Comparison of ENCODE assay signal across 1 cellular context in the genomic region with DNA sequence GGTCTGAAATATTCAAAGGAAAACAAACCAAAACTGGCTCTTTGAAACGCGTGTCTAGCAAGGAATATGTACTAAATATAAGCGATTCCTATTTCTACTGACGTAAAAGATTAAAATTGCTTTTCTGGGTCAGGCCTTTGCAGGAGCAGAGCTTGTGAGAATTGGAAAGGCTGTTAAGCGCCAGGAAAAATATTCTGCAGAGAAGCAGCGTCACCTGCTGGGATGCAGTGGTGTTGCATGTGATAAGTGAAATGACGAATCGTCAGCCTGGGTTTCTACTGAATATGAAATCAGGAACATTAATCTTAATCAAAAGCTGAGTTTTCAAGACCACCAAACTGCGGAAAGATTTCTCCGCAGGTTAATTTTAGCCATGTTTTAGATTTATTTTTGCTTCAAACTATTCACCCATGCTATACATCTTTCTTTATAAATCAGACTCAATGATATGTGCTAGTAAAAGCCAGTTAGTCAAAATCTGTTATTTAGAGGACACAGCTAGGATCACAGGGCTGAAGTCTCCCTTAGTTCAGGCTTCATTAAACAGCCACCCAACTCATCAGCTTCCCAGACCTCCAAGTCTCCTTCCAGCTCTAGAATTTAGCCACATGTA.
TF ChIP-seq lines count a peak whose summit lies in the region.

No MANE protein-coding gene starts in this region.

TF ChIP-seq in K562, 482 proteins besides CTCF, POLR2A, EP300 and RAD21 (continued from another document and continues in another):
- no peak for TF ChIP-seq CHD7 (IDR thresholded peaks at IDR 0.05; ENCODE audit: low read depth, low read length)
- no peak for TF ChIP-seq GATA2 (CRISPR knock-in tag; IDR thresholded peaks at IDR 0.05)
- no peak for TF ChIP-seq DNMT1 (IDR thresholded peaks at IDR 0.05)
- no peak for TF ChIP-seq KAT2B (IDR thresholded peaks at IDR 0.05; ENCODE audit: low read depth, low read length)
- no peak for TF ChIP-seq NCOA2 (IDR thresholded peaks at IDR 0.05; ENCODE audit: partially characterized antibody in 2 of 2)
- TF ChIP-seq ZBTB43 (CRISPR knock-in tag; IDR thresholded peaks at IDR 0.05) = no peak
- no peak for TF ChIP-seq RBM39 (optimal IDR thresholded peaks at IDR 0.05; ENCODE audit: low read depth, low read length)
- no peak for TF ChIP-seq KAT8 (IDR thresholded peaks at IDR 0.05; ENCODE audit: low read depth)
- TF ChIP-seq, protein P1, sequence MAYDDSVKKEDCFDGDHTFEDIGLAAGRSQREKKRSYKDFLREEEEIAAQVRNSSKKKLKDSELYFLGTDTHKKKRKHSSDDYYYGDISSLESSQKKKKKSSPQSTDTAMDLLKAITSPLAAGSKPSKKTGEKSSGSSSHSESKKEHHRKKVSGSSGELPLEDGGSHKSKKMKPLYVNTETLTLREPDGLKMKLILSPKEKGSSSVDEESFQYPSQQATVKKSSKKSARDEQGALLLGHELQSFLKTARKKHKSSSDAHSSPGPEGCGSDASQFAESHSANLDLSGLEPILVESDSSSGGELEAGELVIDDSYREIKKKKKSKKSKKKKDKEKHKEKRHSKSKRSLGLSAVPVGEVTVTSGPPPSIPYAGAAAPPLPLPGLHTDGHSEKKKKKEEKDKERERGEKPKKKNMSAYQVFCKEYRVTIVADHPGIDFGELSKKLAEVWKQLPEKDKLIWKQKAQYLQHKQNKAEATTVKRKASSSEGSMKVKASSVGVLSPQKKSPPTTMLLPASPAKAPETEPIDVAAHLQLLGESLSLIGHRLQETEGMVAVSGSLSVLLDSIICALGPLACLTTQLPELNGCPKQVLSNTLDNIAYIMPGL (CRISPR knock-in tag; IDR thresholded peaks at IDR 0.05) = no peak
- no peak for TF ChIP-seq GABPB2 (CRISPR knock-in tag; conservative IDR thresholded peaks at IDR 0.05)
- TF ChIP-seq EWSR1 (IDR thresholded peaks at IDR 0.05; ENCODE audit: borderline replicate concordance, low read depth, partially characterized antibody) = no peak
- TF ChIP-seq NFATC3 (IDR thresholded peaks at IDR 0.05) = no peak
- no peak for TF ChIP-seq HDAC6 (IDR thresholded peaks at IDR 0.05; ENCODE audit: low read depth, low read length)
- no peak for TF ChIP-seq KDM1A (IDR thresholded peaks at IDR 0.05)
- TF ChIP-seq CHCHD3 (CRISPR knock-in tag; IDR thresholded peaks at IDR 0.05) = no peak
- no peak for TF ChIP-seq SNRNP70 (optimal IDR thresholded peaks at IDR 0.05; ENCODE audit: low read depth, low read length)
- TF ChIP-seq, protein P2, sequence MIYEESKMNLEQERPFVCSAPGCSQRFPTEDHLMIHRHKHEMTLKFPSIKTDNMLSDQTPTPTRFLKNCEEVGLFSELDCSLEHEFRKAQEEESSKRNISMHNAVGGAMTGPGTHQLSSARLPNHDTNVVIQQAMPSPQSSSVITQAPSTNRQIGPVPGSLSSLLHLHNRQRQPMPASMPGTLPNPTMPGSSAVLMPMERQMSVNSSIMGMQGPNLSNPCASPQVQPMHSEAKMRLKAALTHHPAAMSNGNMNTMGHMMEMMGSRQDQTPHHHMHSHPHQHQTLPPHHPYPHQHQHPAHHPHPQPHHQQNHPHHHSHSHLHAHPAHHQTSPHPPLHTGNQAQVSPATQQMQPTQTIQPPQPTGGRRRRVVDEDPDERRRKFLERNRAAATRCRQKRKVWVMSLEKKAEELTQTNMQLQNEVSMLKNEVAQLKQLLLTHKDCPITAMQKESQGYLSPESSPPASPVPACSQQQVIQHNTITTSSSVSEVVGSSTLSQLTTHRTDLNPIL (CRISPR knock-in tag; IDR thresholded peaks at IDR 0.05) = no peak
- peak; percentile 45; the same call in 1 of the 2 replicates for TF ChIP-seq DEAF1 (CRISPR knock-in tag; IDR thresholded peaks at IDR 0.05)
- no peak for TF ChIP-seq U2AF1 (optimal IDR thresholded peaks at IDR 0.05; ENCODE audit: low read depth, low read length)
- TF ChIP-seq ZNF239 (CRISPR knock-in tag; IDR thresholded peaks at IDR 0.05) = no peak
- TF ChIP-seq, protein P3, sequence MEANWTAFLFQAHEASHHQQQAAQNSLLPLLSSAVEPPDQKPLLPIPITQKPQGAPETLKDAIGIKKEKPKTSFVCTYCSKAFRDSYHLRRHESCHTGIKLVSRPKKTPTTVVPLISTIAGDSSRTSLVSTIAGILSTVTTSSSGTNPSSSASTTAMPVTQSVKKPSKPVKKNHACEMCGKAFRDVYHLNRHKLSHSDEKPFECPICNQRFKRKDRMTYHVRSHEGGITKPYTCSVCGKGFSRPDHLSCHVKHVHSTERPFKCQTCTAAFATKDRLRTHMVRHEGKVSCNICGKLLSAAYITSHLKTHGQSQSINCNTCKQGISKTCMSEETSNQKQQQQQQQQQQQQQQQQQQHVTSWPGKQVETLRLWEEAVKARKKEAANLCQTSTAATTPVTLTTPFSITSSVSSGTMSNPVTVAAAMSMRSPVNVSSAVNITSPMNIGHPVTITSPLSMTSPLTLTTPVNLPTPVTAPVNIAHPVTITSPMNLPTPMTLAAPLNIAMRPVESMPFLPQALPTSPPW (CRISPR knock-in tag; IDR thresholded peaks at IDR 0.05) = no peak
- TF ChIP-seq ZNF655 (CRISPR knock-in tag; IDR thresholded peaks at IDR 0.05) = no peak
- TF ChIP-seq, protein P4, sequence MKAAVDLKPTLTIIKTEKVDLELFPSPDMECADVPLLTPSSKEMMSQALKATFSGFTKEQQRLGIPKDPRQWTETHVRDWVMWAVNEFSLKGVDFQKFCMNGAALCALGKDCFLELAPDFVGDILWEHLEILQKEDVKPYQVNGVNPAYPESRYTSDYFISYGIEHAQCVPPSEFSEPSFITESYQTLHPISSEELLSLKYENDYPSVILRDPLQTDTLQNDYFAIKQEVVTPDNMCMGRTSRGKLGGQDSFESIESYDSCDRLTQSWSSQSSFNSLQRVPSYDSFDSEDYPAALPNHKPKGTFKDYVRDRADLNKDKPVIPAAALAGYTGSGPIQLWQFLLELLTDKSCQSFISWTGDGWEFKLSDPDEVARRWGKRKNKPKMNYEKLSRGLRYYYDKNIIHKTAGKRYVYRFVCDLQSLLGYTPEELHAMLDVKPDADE (conservative IDR thresholded peaks at IDR 0.05; ENCODE audit: control insufficient read depth, low read depth, low read length) = no peak
- TF ChIP-seq SMC3 (conservative IDR thresholded peaks at IDR 0.05; ENCODE audit: insufficient read depth, low read depth, low read length) = peak; percentile 77
- TF ChIP-seq POLR2B (IDR thresholded peaks at IDR 0.05; ENCODE audit: low read depth, partially characterized antibody) = no peak
- TF ChIP-seq SLC30A9 (CRISPR knock-in tag; IDR thresholded peaks at IDR 0.05) = no peak
